Comparison of ENCODE assay signal across 15 cellular contexts in the genomic region with DNA sequence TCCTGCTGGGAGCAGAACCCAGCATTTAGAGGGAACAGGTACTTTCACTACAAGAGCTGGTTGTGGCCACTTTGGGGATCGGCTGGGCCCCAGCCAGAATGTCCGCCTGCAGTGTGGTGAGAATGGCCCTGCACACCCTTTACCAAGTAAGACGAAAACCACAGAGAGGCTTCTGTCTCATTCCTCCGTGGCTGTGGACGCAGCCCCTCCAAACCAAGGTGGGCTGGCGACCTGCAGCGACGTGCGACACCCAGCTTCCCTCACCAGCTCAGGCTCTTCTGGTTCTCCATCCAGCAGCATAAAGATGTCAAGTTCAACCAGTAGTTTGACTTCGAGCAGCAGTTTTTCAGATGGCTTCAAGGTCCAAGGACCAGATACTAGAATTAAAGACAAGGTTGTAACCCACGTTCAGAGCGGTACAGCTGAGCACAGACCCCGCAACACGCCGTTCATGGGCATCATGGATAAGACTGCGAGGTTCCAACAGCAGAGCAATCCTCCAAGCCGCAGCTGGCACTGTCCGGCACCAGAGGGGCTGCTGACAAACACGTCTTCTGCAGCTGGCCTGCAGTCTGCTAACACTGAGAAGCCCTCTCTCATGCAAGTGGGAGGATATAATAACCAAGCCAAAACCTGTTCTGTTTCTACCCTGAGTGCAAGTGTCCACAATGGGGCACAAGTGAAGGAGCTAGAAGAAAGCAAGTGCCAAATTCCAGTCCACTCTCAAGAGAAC. TPM values are rescaled to one million over a fixed set of nuclear protein-coding genes. Genes with fewer than 3 reads are reported as not detected.
DNase-seq lines count a peak whose midpoint lies in the region; ATAC-seq and TF ChIP-seq lines count a peak whose summit lies in the region.
"Had no signal": no experiment of that assay in that cellular context is flagged by ENCODE, and none has a peak within 500 bp of the region (broad histone marks: within the 10 kb centered on the region; RNA-seq: fewer than 3 reads in every experiment).

No MANE protein-coding gene starts in this region.

- H3K27ac ChIP-seq in left ventricle myocardium inferior (replicated peaks) (peak overlapping the region; percentile 79), Peyer's patch (no peak overlapping the region), mesendoderm (ENCODE audit: low read depth, low read length) (no peak overlapping the region)

- H3K4me1 ChIP-seq in left ventricle myocardium inferior, result peaks cover 75% of the 10 kb centered on the region
- H3K4me1 ChIP-seq in Peyer's patch, result no peaks in the 10 kb centered on the region
- H3K4me1 ChIP-seq in mesendoderm (ENCODE audit: control insufficient read depth, low read depth, low read length), result no peaks in the 10 kb centered on the region

- no peak overlapping the region for H4K8ac ChIP-seq in mesendoderm (ENCODE audit: low read depth, low read length)

- no peak for TF ChIP-seq CTCF in left ventricle myocardium inferior (IDR thresholded peaks at IDR 0.05; ENCODE audit: borderline replicate concordance)
- TF ChIP-seq CTCF in Peyer's patch (IDR thresholded peaks at IDR 0.05), result no peak

- no peak overlapping the region for H3K4ac ChIP-seq in mesendoderm (ENCODE audit: low read depth, low read length)

- no peaks in the 10 kb centered on the region for H3K79me1 ChIP-seq in mesendoderm (ENCODE audit: low read length)

- H3K27me3 ChIP-seq in left ventricle myocardium inferior (ENCODE audit: low read depth) (no peaks in the 10 kb centered on the region), Peyer's patch (no peaks in the 10 kb centered on the region), mesendoderm (ENCODE audit: insufficient read depth, low read length, poor library complexity) (no peaks in the 10 kb centered on the region)
- H3K27me3 ChIP-seq: MG63 had no signal

- TF ChIP-seq POLR2A in Peyer's patch (IDR thresholded peaks at IDR 0.05), result no peak

- DNase-seq in left ventricle myocardium inferior (no peak), left ventricle myocardium superior (no peak), head of caudate nucleus (peak in 30 of 42 donors; percentile 13 to 72 (median 44)), occipital lobe (lab: John Stamatoyannopoulos, UW) (peak; percentile 2), Peyer's patch (no peak), mesendoderm (no peak)
- no peak for DNase-seq in stimulated activated naive CD8-positive, alpha-beta T cell treated with anti-CD3 and anti-CD28 coated beads, Interleukin-15, Interleukin-2, amounts not matched to agents 100 U/mL and 50 U/mL, for 24 hours
- DNase-seq: 8988T, EL, MG63, NCI-H1092 treated with DMSO at 0.1 percent for 48 hours, NCI-H1694 treated with DMSO at 0.1 percent for 48 hours, NCI-H446, NCI-H748 treated with DMSO at 0.1 percent for 48 hours had no signal

- H3K9me3 ChIP-seq in left ventricle myocardium inferior (replicated peaks) (no peaks in the 10 kb centered on the region), Peyer's patch (no peaks in the 10 kb centered on the region)
- H3K9me3 ChIP-seq: MG63 had no signal

- no peak overlapping the region for H4K5ac ChIP-seq in mesendoderm (ENCODE audit: low read length)

- WGBS in mesendoderm (ENCODE audit: extremely low coverage, insufficient coverage, low lambda C conversion rate), result no CpG with 5 or more reads among the region's 19 CpGs

- intact Hi-C loops in left ventricle myocardium inferior (cut with micrococcal nuclease) (no loop called here), left ventricle myocardium superior (cut with micrococcal nuclease) (no loop called here), head of caudate nucleus (cut with DNase I) (no loop called here)

- H3K4me3 ChIP-seq in left ventricle myocardium inferior, result no peak overlapping the region
- no peak overlapping the region for H3K4me3 ChIP-seq in Peyer's patch
- no peak overlapping the region for H3K4me3 ChIP-seq in mesendoderm (ENCODE audit: low read length)
- H3K4me3 ChIP-seq: MG63 had no signal

- H3K36me3 ChIP-seq in left ventricle myocardium inferior (peaks cover 76% of the 10 kb centered on the region), Peyer's patch (peaks cover 0 to 64% (median 0%) of the 10 kb centered on the region in 3 donors), mesendoderm (ENCODE audit: control insufficient read depth, insufficient read depth, low read length) (no peaks in the 10 kb centered on the region)

- H2AK5ac ChIP-seq in mesendoderm (ENCODE audit: low read length), result no peak overlapping the region

- no peak overlapping the region for H3K4me2 ChIP-seq in mesendoderm (ENCODE audit: low read length)

- no peak overlapping the region for H3K56ac ChIP-seq in mesendoderm (ENCODE audit: low read length)

- H2BK15ac ChIP-seq in mesendoderm (replicated peaks; ENCODE audit: low read depth), result no peak overlapping the region

- no peak overlapping the region for H2BK120ac ChIP-seq in mesendoderm (ENCODE audit: low read depth, low read length)

- no peak overlapping the region for H2BK5ac ChIP-seq in mesendoderm (ENCODE audit: low read length)

- H3K23ac ChIP-seq in mesendoderm (ENCODE audit: low read length), result no peak overlapping the region

- ATAC-seq in left ventricle myocardium superior (no peak), GM18867 (IDR thresholded peaks at IDR 0.05; ENCODE audit: unreplicated experiment) (no peak)
- ATAC-seq in stimulated activated naive CD8-positive, alpha-beta T cell treated with anti-CD3 and anti-CD28 coated beads, Interleukin-15, Interleukin-2, amounts not matched to agents 100 U/mL and 50 U/mL, for 24 hours, result no peak

- no peak overlapping the region for H3K18ac ChIP-seq in mesendoderm (ENCODE audit: low read length)

- H3K9ac ChIP-seq in mesendoderm (ENCODE audit: low read length), result no peak overlapping the region

- no peaks in the 10 kb centered on the region for H3K79me2 ChIP-seq in mesendoderm (ENCODE audit: control insufficient read depth, insufficient read depth, low read length)

RNA-seq across cellular contexts. Expression of a gene that starts 56.2 kb away (rescaled TPM):
- total RNA-seq in left ventricle myocardium inferior (11.4 TPM), left ventricle myocardium superior (12.1 TPM), occipital lobe (30.9 TPM), Peyer's patch (1 to 10 TPM; 4.0 to 9.9 (median 8.4) TPM)
- 4.6 TPM for polyA plus RNA-seq in mesendoderm (2013, experiment 1 of 2)
- 5.2 TPM for polyA plus RNA-seq in mesendoderm (2013, experiment 2 of 2)

Comparison
In these comparisons a context has a peak if more than half of its experiments do, and no peak if none do; other contexts are left out.
1. DNase-seq: peak in head of caudate nucleus (30 of 42) and occipital lobe (single experiment); none in left ventricle myocardium inferior (single experiment), left ventricle myocardium superior (single experiment), Peyer's patch (0 of 3), mesendoderm (single experiment) and stimulated activated naive CD8-positive, alpha-beta T cell treated with anti-CD3 and anti-CD28 coated beads, Interleukin-15, Interleukin-2, amounts not matched to agents 100 U/mL and 50 U/mL, for 24 hours (single experiment).